ENCODE assay signal across 8 cellular contexts in the genomic region with DNA sequence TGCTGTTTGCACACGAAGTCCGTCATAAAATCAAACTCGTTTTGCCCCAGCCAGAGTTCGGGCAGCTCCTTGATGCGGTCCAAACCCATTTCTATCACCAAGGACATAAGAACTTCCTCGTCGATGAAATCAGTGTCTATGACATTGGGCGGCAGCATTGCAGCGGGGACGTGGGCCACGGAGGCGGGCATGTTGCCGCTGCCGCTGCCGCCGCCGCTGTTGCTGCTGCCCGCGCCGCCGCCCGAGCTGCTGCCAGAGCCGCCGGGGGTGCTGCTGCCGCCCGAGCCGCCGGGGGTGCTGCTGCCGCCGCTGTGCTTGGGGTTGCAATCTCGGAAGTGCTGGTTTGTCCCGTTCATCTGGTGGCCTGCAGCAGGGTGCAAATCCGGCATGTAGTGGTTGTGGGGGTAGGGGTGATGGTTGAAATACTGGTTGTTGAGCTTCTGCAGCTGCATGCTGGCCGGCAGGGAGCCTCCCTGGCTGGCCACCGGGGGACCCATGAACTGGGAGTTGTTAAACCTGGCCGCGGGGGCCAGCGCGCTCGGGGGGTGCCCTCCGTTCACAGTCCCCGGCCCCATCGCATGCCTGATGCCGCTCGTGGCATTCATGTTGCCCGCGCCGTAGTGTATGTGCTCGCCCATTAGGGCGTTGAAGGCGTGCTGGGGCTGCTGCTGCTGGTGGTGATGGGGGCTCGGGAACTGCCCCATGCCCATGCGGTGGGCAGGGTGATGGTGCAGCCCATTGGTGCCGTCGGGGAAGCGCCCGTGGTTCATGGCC. TPM values are rescaled to one million over a fixed set of nuclear protein-coding genes. Genes with fewer than 3 reads are reported as not detected.
A peak's percentile ranks its signal among the peaks of the same experiment; 100 is the strongest.
DNase-seq lines count a peak whose midpoint lies in the region; ATAC-seq and TF ChIP-seq lines count a peak whose summit lies in the region.

No MANE protein-coding gene starts in this region.

- peaks cover 35% of the 10 kb centered on the region for H3K36me3 Mint-ChIP-seq in activated CD8-positive, alpha-beta memory T cell treated with anti-CD3 and anti-CD28 coated beads, Interleukin-2, amount 10 ng/mL, durations not matched to agents 7 days and 5 days
- H3K36me3 Mint-ChIP-seq in endodermal cell (ENCODE audit: low read depth): peaks cover 19% of the 10 kb centered on the region

- 0% methylated on average over 16 to 57 of the region's 57 CpGs for WGBS in endodermal cell (ENCODE audit: insufficient coverage in 1 of 2, insufficient read length in 1 of 2), 2 experiments

- CTCF ChIA-PET in activated CD8-positive, alpha-beta memory T cell treated with anti-CD3 and anti-CD28 coated beads, Interleukin-2, amount 10 ng/mL, durations not matched to agents 7 days and 5 days (lab: Charles Lee): interaction anchor here (0.5 to 4.3 kb wide), 20 partner anchors 8 to 1548 kb away, joined by 3 to 34 read pairs (median 4); no protein-coding TSS in a partner anchor

- H3K4me3 Mint-ChIP-seq in activated CD8-positive, alpha-beta memory T cell treated with anti-CD3 and anti-CD28 coated beads, Interleukin-2, amount 10 ng/mL, durations not matched to agents 7 days and 5 days: peak overlapping the region; percentile 96
- peak overlapping the region; percentile 100 for H3K4me3 Mint-ChIP-seq in endodermal cell

- H3K9ac ChIP-seq in endodermal cell (ENCODE audit: extremely low read depth, low read length, poor library complexity, severe bottlenecking): peak overlapping the region; percentile 95

- TF ChIP-seq CTCF in endodermal cell (conservative IDR thresholded peaks at IDR 0.05): peak; percentile 61

- peak overlapping the region; percentile 97 for H3K4me3 ChIP-seq in endodermal cell (ENCODE audit: low read length)

- H3K36me3 ChIP-seq in endodermal cell (ENCODE audit: control insufficient read depth, insufficient read depth, low read length): peaks cover 22% of the 10 kb centered on the region

- H3K9me3 Mint-ChIP-seq in activated CD8-positive, alpha-beta memory T cell treated with anti-CD3 and anti-CD28 coated beads, Interleukin-2, amount 10 ng/mL, durations not matched to agents 7 days and 5 days (ENCODE audit: low read depth): no peaks in the 10 kb centered on the region
- H3K9me3 Mint-ChIP-seq in endodermal cell: no peaks in the 10 kb centered on the region

- H3K4me1 ChIP-seq in endodermal cell (ENCODE audit: control insufficient read depth, insufficient read depth, low read length): peaks cover 19% of the 10 kb centered on the region

- H3K27ac ChIP-seq in endodermal cell (ENCODE audit: low read depth, low read length): peak overlapping the region; percentile 97

- DNase-seq in NCI-H510A treated with DMSO at 0.1 percent for 48 hours (lab: John Stamatoyannopoulos, UW) (peak; percentile 13), NCI-H510A (lab: John Stamatoyannopoulos, UW) (no peak), NCI-H526 (lab: John Stamatoyannopoulos, UW) (peak; percentile 33 to 79), endodermal cell (peak; percentile 80), mucosa of gallbladder (ENCODE audit: low spot score) (peak; percentile 54)
- peak; percentile 85 for DNase-seq in activated CD8-positive, alpha-beta memory T cell treated with anti-CD3 and anti-CD28 coated beads, Interleukin-2, amount 10 ng/mL, durations not matched to agents 7 days and 5 days
- DNase-seq in stimulated activated CD8-positive, alpha-beta memory T cell treated with anti-CD3 and anti-CD28 coated beads, Interleukin-4, amount 100 ng/mL, for 4 hours (ENCODE audit: low read depth in 2 of 2, low spot score in 1 of 2): peak; percentile 29 to 38

- no peaks in the 10 kb centered on the region for H3K9me3 ChIP-seq in endodermal cell (ENCODE audit: control insufficient read depth, low read length)

- no peaks in the 10 kb centered on the region for H3K27me3 Mint-ChIP-seq in activated CD8-positive, alpha-beta memory T cell treated with anti-CD3 and anti-CD28 coated beads, Interleukin-2, amount 10 ng/mL, durations not matched to agents 7 days and 5 days
- H3K27me3 Mint-ChIP-seq in endodermal cell (ENCODE audit: insufficient read depth): peaks cover 7% of the 10 kb centered on the region

- peak; percentile 25 for ATAC-seq in HG02943 (IDR thresholded peaks at IDR 0.05; ENCODE audit: low read depth, unreplicated experiment)
- peak; percentile 18 for ATAC-seq in activated CD8-positive, alpha-beta memory T cell treated with anti-CD3 and anti-CD28 coated beads, Interleukin-2, amount 10 ng/mL, durations not matched to agents 7 days and 5 days

- no peaks in the 10 kb centered on the region for H3K27me3 ChIP-seq in endodermal cell (ENCODE audit: control insufficient read depth, insufficient read depth, low read length, poor library complexity, severe bottlenecking)

- H3K4me1 Mint-ChIP-seq in activated CD8-positive, alpha-beta memory T cell treated with anti-CD3 and anti-CD28 coated beads, Interleukin-2, amount 10 ng/mL, durations not matched to agents 7 days and 5 days: peaks cover 48% of the 10 kb centered on the region
- H3K4me1 Mint-ChIP-seq in endodermal cell: peaks cover 41% of the 10 kb centered on the region

- peak overlapping the region; percentile 99 for H3K27ac Mint-ChIP-seq in activated CD8-positive, alpha-beta memory T cell treated with anti-CD3 and anti-CD28 coated beads, Interleukin-2, amount 10 ng/mL, durations not matched to agents 7 days and 5 days
- H3K27ac Mint-ChIP-seq in endodermal cell: peak overlapping the region; percentile 99

RNA-seq across cellular contexts. Expression of a gene that starts 1.1 kb away (rescaled TPM):
- 100 to 1,000 TPM; 102 to 107 TPM for total RNA-seq in activated CD8-positive, alpha-beta memory T cell treated with anti-CD3 and anti-CD28 coated beads, Interleukin-2, amount 10 ng/mL, durations not matched to agents 7 days and 5 days
- total RNA-seq in endodermal cell (100 to 1,000 TPM in 1 of 2 donors, 10 to 100 TPM in 1; 80.2 to 118 TPM), mucosa of gallbladder (176 TPM)
- 210 TPM for polyA plus RNA-seq in endodermal cell (2013, experiment 1 of 2)
- 179 TPM for polyA plus RNA-seq in endodermal cell (2013, experiment 2 of 2)
